In genomic region chr5:50667653-50668403, GRCh38 we compare ENCODE assay signal across 1 cellular context.
TF ChIP-seq lines count a peak whose summit lies in the region.

No MANE protein-coding gene starts in this region.

TF ChIP-seq in GM12878, 131 proteins besides CTCF, POLR2A, EP300 and RAD21 (continued from another document and continues in another):
- TF ChIP-seq PBX3 (IDR thresholded peaks at IDR 0.05; ENCODE audit: insufficient replicate concordance, low read depth, low read length): peak; percentile 16
- no peak for TF ChIP-seq IRF3 (IDR thresholded peaks at IDR 0.05)
- TF ChIP-seq, protein P1, sequence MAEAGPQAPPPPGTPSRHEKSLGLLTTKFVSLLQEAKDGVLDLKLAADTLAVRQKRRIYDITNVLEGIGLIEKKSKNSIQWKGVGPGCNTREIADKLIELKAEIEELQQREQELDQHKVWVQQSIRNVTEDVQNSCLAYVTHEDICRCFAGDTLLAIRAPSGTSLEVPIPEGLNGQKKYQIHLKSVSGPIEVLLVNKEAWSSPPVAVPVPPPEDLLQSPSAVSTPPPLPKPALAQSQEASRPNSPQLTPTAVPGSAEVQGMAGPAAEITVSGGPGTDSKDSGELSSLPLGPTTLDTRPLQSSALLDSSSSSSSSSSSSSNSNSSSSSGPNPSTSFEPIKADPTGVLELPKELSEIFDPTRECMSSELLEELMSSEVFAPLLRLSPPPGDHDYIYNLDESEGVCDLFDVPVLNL (IDR thresholded peaks at IDR 0.05; ENCODE audit: low read depth, low read length): no peak
- no peak for TF ChIP-seq FOXK2 (IDR thresholded peaks at IDR 0.05)
- TF ChIP-seq MLLT1 (IDR thresholded peaks at IDR 0.05): peak; percentile 85
- peak; percentile 32; the same call in 1 of the 2 replicates for TF ChIP-seq ZBED1 (IDR thresholded peaks at IDR 0.05; ENCODE audit: borderline replicate concordance)
- TF ChIP-seq CREB1 (IDR thresholded peaks at IDR 0.05; ENCODE audit: low read depth): peak; percentile 50; the same call in 1 of the 2 replicates
- TF ChIP-seq YBX1 (IDR thresholded peaks at IDR 0.05): no peak
- no peak for TF ChIP-seq HDAC2 (IDR thresholded peaks at IDR 0.05)
- TF ChIP-seq RUNX3 (IDR thresholded peaks at IDR 0.05; ENCODE audit: low read length): peak; percentile 60
- TF ChIP-seq, protein P2, sequence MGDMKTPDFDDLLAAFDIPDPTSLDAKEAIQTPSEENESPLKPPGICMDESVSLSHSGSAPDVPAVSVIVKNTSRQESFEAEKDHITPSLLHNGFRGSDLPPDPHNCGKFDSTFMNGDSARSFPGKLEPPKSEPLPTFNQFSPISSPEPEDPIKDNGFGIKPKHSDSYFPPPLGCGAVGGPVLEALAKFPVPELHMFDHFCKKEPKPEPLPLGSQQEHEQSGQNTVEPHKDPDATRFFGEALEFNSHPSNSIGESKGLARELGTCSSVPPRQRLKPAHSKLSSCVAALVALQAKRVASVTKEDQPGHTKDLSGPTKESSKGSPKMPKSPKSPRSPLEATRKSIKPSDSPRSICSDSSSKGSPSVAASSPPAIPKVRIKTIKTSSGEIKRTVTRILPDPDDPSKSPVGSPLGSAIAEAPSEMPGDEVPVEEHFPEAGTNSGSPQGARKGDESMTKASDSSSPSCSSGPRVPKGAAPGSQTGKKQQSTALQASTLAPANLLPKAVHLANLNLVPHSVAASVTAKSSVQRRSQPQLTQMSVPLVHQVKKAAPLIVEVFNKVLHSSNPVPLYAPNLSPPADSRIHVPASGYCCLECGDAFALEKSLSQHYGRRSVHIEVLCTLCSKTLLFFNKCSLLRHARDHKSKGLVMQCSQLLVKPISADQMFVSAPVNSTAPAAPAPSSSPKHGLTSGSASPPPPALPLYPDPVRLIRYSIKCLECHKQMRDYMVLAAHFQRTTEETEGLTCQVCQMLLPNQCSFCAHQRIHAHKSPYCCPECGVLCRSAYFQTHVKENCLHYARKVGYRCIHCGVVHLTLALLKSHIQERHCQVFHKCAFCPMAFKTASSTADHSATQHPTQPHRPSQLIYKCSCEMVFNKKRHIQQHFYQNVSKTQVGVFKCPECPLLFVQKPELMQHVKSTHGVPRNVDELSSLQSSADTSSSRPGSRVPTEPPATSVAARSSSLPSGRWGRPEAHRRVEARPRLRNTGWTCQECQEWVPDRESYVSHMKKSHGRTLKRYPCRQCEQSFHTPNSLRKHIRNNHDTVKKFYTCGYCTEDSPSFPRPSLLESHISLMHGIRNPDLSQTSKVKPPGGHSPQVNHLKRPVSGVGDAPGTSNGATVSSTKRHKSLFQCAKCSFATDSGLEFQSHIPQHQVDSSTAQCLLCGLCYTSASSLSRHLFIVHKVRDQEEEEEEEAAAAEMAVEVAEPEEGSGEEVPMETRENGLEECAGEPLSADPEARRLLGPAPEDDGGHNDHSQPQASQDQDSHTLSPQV (IDR thresholded peaks at IDR 0.05): no peak
- TF ChIP-seq, protein P3, sequence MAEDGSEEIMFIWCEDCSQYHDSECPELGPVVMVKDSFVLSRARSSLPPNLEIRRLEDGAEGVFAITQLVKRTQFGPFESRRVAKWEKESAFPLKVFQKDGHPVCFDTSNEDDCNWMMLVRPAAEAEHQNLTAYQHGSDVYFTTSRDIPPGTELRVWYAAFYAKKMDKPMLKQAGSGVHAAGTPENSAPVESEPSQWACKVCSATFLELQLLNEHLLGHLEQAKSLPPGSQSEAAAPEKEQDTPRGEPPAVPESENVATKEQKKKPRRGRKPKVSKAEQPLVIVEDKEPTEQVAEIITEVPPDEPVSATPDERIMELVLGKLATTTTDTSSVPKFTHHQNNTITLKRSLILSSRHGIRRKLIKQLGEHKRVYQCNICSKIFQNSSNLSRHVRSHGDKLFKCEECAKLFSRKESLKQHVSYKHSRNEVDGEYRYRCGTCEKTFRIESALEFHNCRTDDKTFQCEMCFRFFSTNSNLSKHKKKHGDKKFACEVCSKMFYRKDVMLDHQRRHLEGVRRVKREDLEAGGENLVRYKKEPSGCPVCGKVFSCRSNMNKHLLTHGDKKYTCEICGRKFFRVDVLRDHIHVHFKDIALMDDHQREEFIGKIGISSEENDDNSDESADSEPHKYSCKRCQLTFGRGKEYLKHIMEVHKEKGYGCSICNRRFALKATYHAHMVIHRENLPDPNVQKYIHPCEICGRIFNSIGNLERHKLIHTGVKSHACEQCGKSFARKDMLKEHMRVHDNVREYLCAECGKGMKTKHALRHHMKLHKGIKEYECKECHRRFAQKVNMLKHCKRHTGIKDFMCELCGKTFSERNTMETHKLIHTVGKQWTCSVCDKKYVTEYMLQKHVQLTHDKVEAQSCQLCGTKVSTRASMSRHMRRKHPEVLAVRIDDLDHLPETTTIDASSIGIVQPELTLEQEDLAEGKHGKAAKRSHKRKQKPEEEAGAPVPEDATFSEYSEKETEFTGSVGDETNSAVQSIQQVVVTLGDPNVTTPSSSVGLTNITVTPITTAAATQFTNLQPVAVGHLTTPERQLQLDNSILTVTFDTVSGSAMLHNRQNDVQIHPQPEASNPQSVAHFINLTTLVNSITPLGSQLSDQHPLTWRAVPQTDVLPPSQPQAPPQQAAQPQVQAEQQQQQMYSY (CRISPR knock-in tag; IDR thresholded peaks at IDR 0.05): no peak
- no peak for TF ChIP-seq MAX (IDR thresholded peaks at IDR 0.05; ENCODE audit: low read depth, low read length)
- peak; percentile 30; the same call in 1 of the 2 replicates for TF ChIP-seq GATAD2B (conservative IDR thresholded peaks at IDR 0.05; ENCODE audit: low read depth)
- peak; percentile 90; the same call in 1 of the 2 replicates for TF ChIP-seq ASH2L (IDR thresholded peaks at IDR 0.05; ENCODE audit: borderline replicate concordance, low read depth)
- TF ChIP-seq, protein P4, sequence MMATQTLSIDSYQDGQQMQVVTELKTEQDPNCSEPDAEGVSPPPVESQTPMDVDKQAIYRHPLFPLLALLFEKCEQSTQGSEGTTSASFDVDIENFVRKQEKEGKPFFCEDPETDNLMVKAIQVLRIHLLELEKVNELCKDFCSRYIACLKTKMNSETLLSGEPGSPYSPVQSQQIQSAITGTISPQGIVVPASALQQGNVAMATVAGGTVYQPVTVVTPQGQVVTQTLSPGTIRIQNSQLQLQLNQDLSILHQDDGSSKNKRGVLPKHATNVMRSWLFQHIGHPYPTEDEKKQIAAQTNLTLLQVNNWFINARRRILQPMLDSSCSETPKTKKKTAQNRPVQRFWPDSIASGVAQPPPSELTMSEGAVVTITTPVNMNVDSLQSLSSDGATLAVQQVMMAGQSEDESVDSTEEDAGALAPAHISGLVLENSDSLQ (IDR thresholded peaks at IDR 0.05): no peak
- TF ChIP-seq ZNF274 (IDR thresholded peaks at IDR 0.05; ENCODE audit: insufficient read depth, insufficient read length): no peak
- no peak for TF ChIP-seq CHD4 (IDR thresholded peaks at IDR 0.05)
- peak; percentile 30; the same call in 1 of the 2 replicates for TF ChIP-seq FOXM1 (IDR thresholded peaks at IDR 0.05; ENCODE audit: low read depth, low read length)
- TF ChIP-seq RBBP5 (conservative IDR thresholded peaks at IDR 0.05): peak; percentile 94; the same call in 1 of the 2 replicates
- TF ChIP-seq HDGF (IDR thresholded peaks at IDR 0.05): peak; percentile 44; the same call in 1 of the 2 replicates
- TF ChIP-seq POLR2AphosphoS2 (IDR thresholded peaks at IDR 0.05; ENCODE audit: low read depth, low read length): no peak
- TF ChIP-seq SMARCA5 (IDR thresholded peaks at IDR 0.05): no peak
- TF ChIP-seq E4F1 (IDR thresholded peaks at IDR 0.05; ENCODE audit: borderline replicate concordance, partially characterized antibody): no peak
- TF ChIP-seq TCF3 (IDR thresholded peaks at IDR 0.05; ENCODE audit: borderline replicate concordance, insufficient read depth, low read depth, low read length): no peak
- TF ChIP-seq ZZZ3 (IDR thresholded peaks at IDR 0.05; ENCODE audit: control insufficient read depth, insufficient read length, low read depth): no peak
- TF ChIP-seq RELB (IDR thresholded peaks at IDR 0.05; ENCODE audit: low read depth): no peak; the same call in none of the 2 replicates
- TF ChIP-seq WRNIP1 (IDR thresholded peaks at IDR 0.05; ENCODE audit: borderline replicate concordance, low read depth, low read length): no peak
- 0 out of 2 replicates have a peak, but pooled peaks have one; percentile 41 for TF ChIP-seq MEF2A (IDR thresholded peaks at IDR 0.05; ENCODE audit: insufficient read depth, low read depth, low read length)
- no peak for TF ChIP-seq EZH2 (IDR thresholded peaks at IDR 0.05; ENCODE audit: borderline replicate concordance, control insufficient read depth, low read depth, low read length)
- no peak for TF ChIP-seq RELA (IDR thresholded peaks at IDR 0.05; ENCODE audit: borderline replicate concordance, partially characterized antibody)
- TF ChIP-seq FOS (IDR thresholded peaks at IDR 0.05; ENCODE audit: borderline replicate concordance, extremely low read depth, insufficient read length): no peak
- TF ChIP-seq CHD2 (IDR thresholded peaks at IDR 0.05; ENCODE audit: borderline replicate concordance, low read depth, low read length): no peak
